17 cellular contexts compared by ENCODE assay signal in the genomic region with DNA sequence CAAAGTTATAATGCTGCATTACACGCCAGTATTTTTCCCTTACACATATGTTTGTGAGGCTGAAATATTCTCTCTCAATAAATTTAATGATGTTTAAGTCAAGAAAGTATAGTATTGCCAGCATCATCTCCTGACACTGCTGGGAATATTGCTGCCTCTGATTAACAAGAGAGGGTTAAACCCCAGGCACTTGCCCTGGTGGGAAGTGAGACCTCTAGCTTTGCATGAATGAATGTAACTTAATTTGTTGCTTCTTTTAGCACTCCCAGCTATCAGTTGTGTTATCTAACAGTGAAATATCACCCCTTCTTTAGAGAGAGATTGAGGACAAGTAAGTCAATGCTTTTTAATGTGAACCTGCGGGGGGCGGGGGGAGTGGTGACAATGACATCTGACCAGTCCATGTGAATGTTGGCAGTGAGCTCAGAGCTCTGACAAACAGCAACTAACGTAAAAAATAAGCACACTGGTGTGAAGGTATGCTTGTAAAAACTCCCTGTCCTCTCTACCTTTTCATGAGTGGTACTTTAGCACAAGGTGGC. TPM values are rescaled to one million over a fixed set of nuclear protein-coding genes. Genes with fewer than 3 reads are reported as not detected.
DNase-seq lines count a peak whose midpoint lies in the region; ATAC-seq, FAIRE-seq and TF ChIP-seq lines count a peak whose summit lies in the region.
"Had no signal": no experiment of that assay in that cellular context is flagged by ENCODE, and none has a peak within 500 bp of the region (broad histone marks: within the 10 kb centered on the region; RNA-seq: fewer than 3 reads in every experiment).

No MANE protein-coding gene starts in this region.

- H3K27ac ChIP-seq in lower lobe of right lung: peak overlapping the region; percentile 9
- H3K27ac ChIP-seq: Peyer's patch had no signal

- intact Hi-C loops in lower lobe of right lung (cut with DNase I): no loop called here

- peaks cover 87% of the 10 kb centered on the region for H3K27me3 ChIP-seq in lower lobe of right lung (ENCODE audit: low read depth)

- H3K4me1 ChIP-seq in lower lobe of right lung: no peaks in the 10 kb centered on the region
- H3K4me1 ChIP-seq: BE2C had no signal

- H3K4me3 ChIP-seq in lower lobe of right lung: no peak overlapping the region
- H3K4me3 ChIP-seq: Peyer's patch had no signal

- H3K9me3 ChIP-seq in lower lobe of right lung: no peaks in the 10 kb centered on the region
- H3K9me3 ChIP-seq: BE2C had no signal

- no peak for TF ChIP-seq POLR2A in GM12892 (IDR thresholded peaks at IDR 0.05; ENCODE audit: low read depth, low read length)

- DNase-seq in A172 (ENCODE audit: low spot score): peak; percentile 39
- no peak for DNase-seq in GM12892 (ENCODE audit: insufficient read length)
- peak; percentile 14 for DNase-seq in OCI-M1 (lab: John Stamatoyannopoulos, UW)
- no peak for DNase-seq in lower lobe of right lung
- no peak for DNase-seq in HT-29 (ENCODE audit: low spot score)
- no peak for DNase-seq in AG20443 (ENCODE audit: low spot score)
- DNase-seq: BE2C, DMS 273 treated with DMSO at 0.1 percent for 48 hours, EL, KG1, NCI-H1105, NCI-H524, Peyer's patch, Right ventricle myocardium superior, T-helper 17 cell had no signal

- ATAC-seq in lower lobe of right lung: no peak
- no peak for ATAC-seq in HG02759 (IDR thresholded peaks at IDR 0.05; ENCODE audit: unreplicated experiment)
- ATAC-seq in GM21786 (IDR thresholded peaks at IDR 0.05; ENCODE audit: unreplicated experiment): no peak
- ATAC-seq: T-helper 17 cell had no signal

- FAIRE-seq in GM12892 (lab: Jason Lieb, UNC): peak; percentile 53

- H3K36me3 ChIP-seq in lower lobe of right lung: no peaks in the 10 kb centered on the region
- H3K36me3 ChIP-seq: BE2C, Peyer's patch had no signal

- TF ChIP-seq CTCF in lower lobe of right lung (IDR thresholded peaks at IDR 0.05): no peak

RNA-seq across cellular contexts. Expression of a gene that starts 9.8 kb away (rescaled TPM):
- 1.2 and 2.2 TPM in 2 replicates for total RNA-seq in A172 (2014; rRNA removed; shearing (Covaris generic))
- polyA plus RNA-seq in GM12892 (2012; ENCODE audit: missing spikeins): not detected
- 23.5 TPM for total RNA-seq in lower lobe of right lung
- 9.1 and 9.4 TPM in 2 replicates for total RNA-seq in HT-29 (2014; rRNA removed; shearing (Covaris generic))
- total RNA-seq: Right ventricle myocardium superior, T-helper 17 cell had no signal

Comparison
In these comparisons a context has a peak if more than half of its experiments do, and no peak if none do; other contexts are left out.
1. DNase-seq: peak in A172 (single experiment) and OCI-M1 (single experiment); none in GM12892 (single experiment), lower lobe of right lung (single experiment), HT-29 (single experiment) and AG20443 (single experiment).